9 cellular contexts compared by ENCODE assay signal in genomic region chr15:100869151-100869999, GRCh38. TPM values are rescaled to one million over a fixed set of nuclear protein-coding genes. Genes with fewer than 3 reads are reported as not detected.
A peak's percentile ranks its signal among the peaks of the same experiment; 100 is the strongest.
DNase-seq lines count a peak whose midpoint lies in the region; ATAC-seq, FAIRE-seq and TF ChIP-seq lines count a peak whose summit lies in the region.
"Had no signal": no experiment of that assay in that cellular context is flagged by ENCODE, and none has a peak within 500 bp of the region (broad histone marks: within the 10 kb centered on the region; RNA-seq: fewer than 3 reads in every experiment).

No MANE protein-coding gene starts in this region.

- in situ Hi-C loops in HepG2 (cut with HindIII; ENCODE audit: extremely low pct_ligation_motif_present, low pct_unique_long_range_greater_than_20kb): no loop called here

- no peaks in the 10 kb centered on the region for H4K20me1 ChIP-seq in HepG2 (ENCODE audit: insufficient read depth, low read length)

- no peak for FAIRE-seq in HepG2 (lab: Jason Lieb, UNC)

- no peak overlapping the region for H3K9ac ChIP-seq in HepG2 (ENCODE audit: insufficient read depth, low read depth, low read length)

- no peak overlapping the region for H2AFZ ChIP-seq in HepG2 (ENCODE audit: low read length)

- BruUV-seq in HepG2 (replicated peaks; lab: Mats Ljungman, UMichigan): no TSS peak

- peaks cover 3 to 29% of the 10 kb centered on the region in 2 experiments; a peak in 3 of 5 replicates for H3K27me3 ChIP-seq in HepG2 (ENCODE audit: control insufficient read depth in 1 of 2, insufficient read depth in 2 of 2, low read length in 2 of 2)
- H3K27me3 ChIP-seq in right lobe of liver: no peaks in the 10 kb centered on the region
- H3K27me3 ChIP-seq in MG63: no peaks in the 10 kb centered on the region
- H3K27me3 ChIP-seq: tibial nerve had no signal

- ATAC-seq in HepG2 (no peak), right lobe of liver (no peak), esophagus mucosa (peak; percentile 50), HG03354 (IDR thresholded peaks at IDR 0.05; ENCODE audit: poor library complexity, severe bottlenecking, unreplicated experiment) (no peak), GM19351 (IDR thresholded peaks at IDR 0.05; ENCODE audit: unreplicated experiment) (no peak), GM19463 (IDR thresholded peaks at IDR 0.05; ENCODE audit: unreplicated experiment) (no peak)

- WGBS in HepG2 (ENCODE audit: low lambda C conversion rate): 23% methylated on average over 12 of the region's 13 CpGs
- 54% methylated on average over 12 of the region's 13 CpGs for WGBS in right lobe of liver (ENCODE audit: insufficient coverage, low coverage, low lambda C conversion rate, missing lambda C conversion rate)

- no peaks in the 10 kb centered on the region for H3K79me2 ChIP-seq in HepG2 (ENCODE audit: insufficient read depth, low read length)

- H3K36me3 ChIP-seq in HepG2 (replicated peaks in 1 of 2; ENCODE audit: control insufficient read depth in 1 of 2, insufficient read depth in 2 of 2, low read length in 2 of 2) (no peaks in the 10 kb centered on the region), right lobe of liver (no peaks in the 10 kb centered on the region), MG63 (no peaks in the 10 kb centered on the region)
- H3K36me3 ChIP-seq: tibial nerve had no signal

- H3K4me3 ChIP-seq in HepG2 (replicated peaks in 1 of 3; ENCODE audit: insufficient read depth in 1 of 3, low read depth in 2 of 3, low read length in 3 of 3) (no peak overlapping the region), right lobe of liver (no peak overlapping the region), NB4 (ENCODE audit: low read depth, low read length) (no peak overlapping the region), MG63 (no peak overlapping the region)
- H3K4me3 ChIP-seq: tibial nerve had no signal

- peaks cover 13% of the 10 kb centered on the region for H3K9me3 ChIP-seq in HepG2 (ENCODE audit: low read length)
- H3K9me3 ChIP-seq in right lobe of liver: no peaks in the 10 kb centered on the region
- peaks cover 8% of the 10 kb centered on the region for H3K9me3 ChIP-seq in MG63

- CTCF ChIA-PET in HepG2 (lab: Yijun Ruan, JAX; ENCODE audit: low intra/inter-chr PET ratio, low total read pairs): interaction anchor here (0.9 kb wide), 1 partner anchor 242 kb away, joined by 3 read pairs; no protein-coding TSS in a partner anchor

- TF ChIP-seq POLR2A in HepG2 (IDR thresholded peaks at IDR 0.05; ENCODE audit: insufficient read depth in 1 of 2, low read depth in 2 of 2, low read length in 2 of 2) (no peak), right lobe of liver (IDR thresholded peaks at IDR 0.05) (no peak), NB4 (IDR thresholded peaks at IDR 0.05; ENCODE audit: extremely low read depth, insufficient read length) (no peak)

- H3K4me1 ChIP-seq in HepG2 (ENCODE audit: insufficient read depth, low read length) (no peaks in the 10 kb centered on the region), right lobe of liver (no peaks in the 10 kb centered on the region)

- TF ChIP-seq EP300 in HepG2 (IDR thresholded peaks at IDR 0.05; ENCODE audit: low read depth in 2 of 2, low read length in 2 of 2): no peak
- TF ChIP-seq EP300 in HepG2 (CRISPR knock-in tag; IDR thresholded peaks at IDR 0.05; ENCODE audit: borderline replicate concordance): no peak

- no peak for DNase-seq in HepG2 (ENCODE audit: low spot score)
- no peak for DNase-seq in right lobe of liver
- DNase-seq in NB4 (ENCODE audit: low read depth): peak; percentile 64
- no peak for DNase-seq in MG63

- H3K4me2 ChIP-seq in HepG2 (ENCODE audit: low read depth, low read length): no peak overlapping the region

- TF ChIP-seq CTCF in HepG2 (CRISPR knock-in tag; IDR thresholded peaks at IDR 0.05) (peak; percentile 42), right lobe of liver (IDR thresholded peaks at IDR 0.05) (peak in 1 of 4 donors; percentile 24), NB4 (IDR thresholded peaks at IDR 0.05; ENCODE audit: low read depth, low read length) (peak; percentile 67)

- POLR2A ChIA-PET in HepG2 (lab: Yijun Ruan, JAX): no interaction called here

- intact Hi-C loops in HepG2 (cut with micrococcal nuclease; ENCODE audit: unreplicated experiment): no loop called here
- intact Hi-C loops in right lobe of liver (cut with DNase I): loop anchor here in 1 of 2 donors (5.0 kb wide), 1 partner anchor 237 kb away; no protein-coding TSS in a partner anchor

- no peak for TF ChIP-seq RAD21 in HepG2 (CRISPR knock-in tag; IDR thresholded peaks at IDR 0.05)

- H3K27ac ChIP-seq in HepG2 (ENCODE audit: extremely low read length, insufficient read depth, low read length) (no peak overlapping the region), right lobe of liver (no peak overlapping the region)
- H3K27ac ChIP-seq: tibial nerve had no signal

TF ChIP-seq in HepG2, 621 proteins besides CTCF, POLR2A, EP300 and RAD21 (continues in another document):
- TF ChIP-seq ZNF670 (CRISPR knock-in tag; IDR thresholded peaks at IDR 0.05; ENCODE audit: borderline replicate concordance) (no peak), ZNF101 (CRISPR knock-in tag; IDR thresholded peaks at IDR 0.05; ENCODE audit: borderline replicate concordance, low read depth) (no peak), ATF2 (CRISPR knock-in tag; IDR thresholded peaks at IDR 0.05) (no peak), STAG1 (CRISPR knock-in tag; IDR thresholded peaks at IDR 0.05) (peak; percentile 17; the same call in 1 of the 2 replicates)

RNA-seq across cellular contexts. Expression of gene ALDH1A3, which starts 10.3 kb away (rescaled TPM):
- not detected in 2 replicates for total RNA-seq in HepG2 (2016; rRNA removed; fragmentation: Illumina TruSeq; extraction: Trizol)
- not detected in 2 replicates for total RNA-seq in HepG2 (2016; cell fraction: cytosol; rRNA removed; fragmentation: Illumina TruSeq; extraction: Trizol; ENCODE audit: low read depth)
- not detected in 2 replicates for total RNA-seq in HepG2 (2016; cell fraction: insoluble cytoplasmic fraction; rRNA removed; fragmentation: Illumina TruSeq; extraction: Trizol)
- total RNA-seq in HepG2 (2016; cell fraction: membrane; rRNA removed; fragmentation: Illumina TruSeq; extraction: Trizol): not detected in 2 replicates
- not detected in 2 replicates for total RNA-seq in HepG2 (2016; cell fraction: nucleus; rRNA removed; fragmentation: Illumina TruSeq; extraction: Trizol)
- 0.03 TPM in 1 of 2 replicates, not detected in the other for polyA plus RNA-seq in HepG2 (2011; rRNA removed)
- polyA plus RNA-seq in HepG2 (2011; cell fraction: cytosol; rRNA removed): not detected in 2 replicates
- not detected in 2 replicates for polyA plus RNA-seq in HepG2 (2011; cell fraction: nucleus; rRNA removed)
- not detected in 2 replicates for polyA plus RNA-seq in HepG2 (2012)
- polyA plus RNA-seq in HepG2 (2016; cell fraction: cytosol; fragmentation: Illumina TruSeq; extraction: Trizol; ENCODE audit: low read depth): not detected in 2 replicates
- not detected in 2 replicates for polyA plus RNA-seq in HepG2 (2016; cell fraction: insoluble cytoplasmic fraction; fragmentation: Illumina TruSeq; extraction: Trizol; ENCODE audit: low read depth)
- not detected in 2 replicates for polyA plus RNA-seq in HepG2 (2016; cell fraction: membrane; fragmentation: Illumina TruSeq; extraction: Trizol; ENCODE audit: low read depth)
- polyA plus RNA-seq in HepG2 (2016; cell fraction: nucleus; fragmentation: Illumina TruSeq; extraction: Trizol; ENCODE audit: insufficient read depth, low read depth): not detected in 2 replicates
- 3.3 TPM in 1 of 2 replicates, not detected in the other for polyA minus RNA-seq in HepG2 (2011; rRNA and poly(A)+ RNA removed; ENCODE audit: low replicate concordance)
- not detected in 2 replicates for polyA minus RNA-seq in HepG2 (2011; cell fraction: cytosol; rRNA and poly(A)+ RNA removed)
- polyA minus RNA-seq in HepG2 (2011; cell fraction: nucleus; rRNA and poly(A)+ RNA removed): not detected in 2 replicates
- 1 to 10 TPM; 1.6 to 7.8 (median 4.2) TPM for total RNA-seq in right lobe of liver
- total RNA-seq in esophagus mucosa: 15.7 TPM
- total RNA-seq in MG63 (2014; rRNA removed; shearing (Covaris generic); ENCODE audit: low replicate concordance): 879 and 1,090 TPM in 2 replicates

RNA-seq across cellular contexts. Expression of gene LRRK1, which starts 49.8 kb away (rescaled TPM):
- total RNA-seq in HepG2 (2016; rRNA removed; fragmentation: Illumina TruSeq; extraction: Trizol) (0.07 and 0.13 TPM in 2 replicates), right lobe of liver (1 to 10 TPM in 5 of 6 experiments, under 1 TPM in 1; 0.93 to 3.6 (median 2.5) TPM), esophagus mucosa (14.2 TPM)
- 0.26 and 0.30 TPM in 2 replicates for total RNA-seq in HepG2 (2016; cell fraction: cytosol; rRNA removed; fragmentation: Illumina TruSeq; extraction: Trizol; ENCODE audit: low read depth)
- 0.09 and 0.12 TPM in 2 replicates for total RNA-seq in HepG2 (2016; cell fraction: insoluble cytoplasmic fraction; rRNA removed; fragmentation: Illumina TruSeq; extraction: Trizol)
- total RNA-seq in HepG2 (2016; cell fraction: membrane; rRNA removed; fragmentation: Illumina TruSeq; extraction: Trizol): 0.31 and 0.37 TPM in 2 replicates
- 0.22 and 0.28 TPM in 2 replicates for total RNA-seq in HepG2 (2016; cell fraction: nucleus; rRNA removed; fragmentation: Illumina TruSeq; extraction: Trizol)
- polyA plus RNA-seq in HepG2 (2011; rRNA removed): 0.71 and 1.2 TPM in 2 replicates
- 0.46 and 0.68 TPM in 2 replicates for polyA plus RNA-seq in HepG2 (2011; cell fraction: cytosol; rRNA removed)
- 1.00 and 1.5 TPM in 2 replicates for polyA plus RNA-seq in HepG2 (2011; cell fraction: nucleus; rRNA removed)
- 0.38 and 0.51 TPM in 2 replicates for polyA plus RNA-seq in HepG2 (2012)
- 0.01 TPM in 1 of 2 replicates, not detected in the other for polyA plus RNA-seq in HepG2 (2016; cell fraction: cytosol; fragmentation: Illumina TruSeq; extraction: Trizol; ENCODE audit: low read depth)
- not detected in 2 replicates for polyA plus RNA-seq in HepG2 (2016; cell fraction: insoluble cytoplasmic fraction; fragmentation: Illumina TruSeq; extraction: Trizol; ENCODE audit: low read depth)
- polyA plus RNA-seq in HepG2 (2016; cell fraction: membrane; fragmentation: Illumina TruSeq; extraction: Trizol; ENCODE audit: low read depth): 0.02 TPM in 1 of 2 replicates, not detected in the other
- 0.04 TPM in 1 of 2 replicates, not detected in the other for polyA plus RNA-seq in HepG2 (2016; cell fraction: nucleus; fragmentation: Illumina TruSeq; extraction: Trizol; ENCODE audit: insufficient read depth, low read depth)
- polyA minus RNA-seq in HepG2 (2011; rRNA and poly(A)+ RNA removed; ENCODE audit: low replicate concordance): 2.8 and 25.2 TPM in 2 replicates
- polyA minus RNA-seq in HepG2 (2011; cell fraction: cytosol; rRNA and poly(A)+ RNA removed): 0.89 and 1.2 TPM in 2 replicates
- polyA minus RNA-seq in HepG2 (2011; cell fraction: nucleus; rRNA and poly(A)+ RNA removed): 0.75 and 2.2 TPM in 2 replicates
- total RNA-seq in MG63 (2014; rRNA removed; shearing (Covaris generic); ENCODE audit: low replicate concordance): 4.4 and 10.4 TPM in 2 replicates

Comparison
In these comparisons a context has a peak if more than half of its experiments do, and no peak if none do; other contexts are left out.
1. RNA of gene ALDH1A3, which starts 10.3 kb away (total RNA-seq): 879 to 1,090 TPM in MG63; 15.7 TPM in esophagus mucosa (single experiment), 1.6 to 7.8 TPM in right lobe of liver and not detected in HepG2; every median in the first group is over 10 times any median in the second.